14 cellular contexts compared by ENCODE assay signal in the genomic region with DNA sequence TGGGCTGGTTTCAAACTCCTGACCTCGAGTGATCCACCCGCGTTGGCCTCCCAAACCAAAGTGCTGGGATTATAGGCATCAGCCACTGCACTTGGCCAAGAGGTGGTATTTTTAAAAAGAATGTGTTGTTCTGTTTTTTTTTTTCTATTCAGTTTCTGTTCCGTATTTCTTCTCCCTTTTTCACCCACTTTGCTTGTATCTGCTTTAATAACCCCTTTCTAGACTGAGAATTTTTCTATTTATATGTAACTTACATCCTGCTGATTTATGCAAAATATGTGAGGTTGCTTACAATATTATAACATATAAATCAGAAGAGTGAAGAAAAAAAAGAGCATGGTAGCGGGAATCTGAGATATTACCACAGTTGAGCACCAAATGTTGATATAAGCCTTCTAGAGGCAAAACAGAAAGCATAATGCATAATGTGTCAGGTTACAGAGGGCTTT. TPM values are rescaled to one million over a fixed set of nuclear protein-coding genes. Genes with fewer than 3 reads are reported as not detected.
DNase-seq lines count a peak whose midpoint lies in the region; ATAC-seq, FAIRE-seq and TF ChIP-seq lines count a peak whose summit lies in the region.
"Had no signal": no experiment of that assay in that cellular context is flagged by ENCODE, and none has a peak within 500 bp of the region (broad histone marks: within the 10 kb centered on the region; RNA-seq: fewer than 3 reads in every experiment).

No MANE protein-coding gene starts in this region.

- SMC1A ChIA-PET in GM12878 (lab: Charles Lee; ENCODE audit: uncharacterized antibody, unreplicated experiment) = interaction anchor here (5.2 to 14.0 kb wide), 2 partner anchors 14 to 541 kb away, joined by 84 to 327 read pairs; partner anchors contain the start of gene LYPD6B

- H3K9ac ChIP-seq in GM12878 (ENCODE audit: control insufficient read depth, insufficient read depth, low read length) = peak overlapping the region; percentile 74

- no peaks in the 10 kb centered on the region for H3K9me3 Mint-ChIP-seq in activated CD4-positive, alpha-beta T cell treated with anti-CD3 and anti-CD28 coated beads, Interleukin-2, amount 10 ng/mL, durations not matched to agents 24 days and 14 days

- BruUV-seq in GM12878 (replicated peaks; lab: Mats Ljungman, UMichigan) = no TSS peak

- peak; percentile 71 for ATAC-seq in GM18867 (IDR thresholded peaks at IDR 0.05; ENCODE audit: unreplicated experiment)
- peak; percentile 79 for ATAC-seq in GM21723 (IDR thresholded peaks at IDR 0.05; ENCODE audit: unreplicated experiment)
- ATAC-seq in HG03280 (IDR thresholded peaks at IDR 0.05; ENCODE audit: unreplicated experiment) = peak; percentile 53
- ATAC-seq in GM12878 = peak; percentile 69
- ATAC-seq: HCT116 had no signal

- no peak overlapping the region; the same call in 1 of the 2 replicates for H2AFZ ChIP-seq in GM12878 (ENCODE audit: control insufficient read depth, low read depth, low read length)
- H2AFZ ChIP-seq in osteoblast (ENCODE audit: low read length) = no peak overlapping the region

- H3K79me2 ChIP-seq in GM12878 (ENCODE audit: control insufficient read depth, insufficient read depth, low read length) = no peaks in the 10 kb centered on the region
- H3K79me2 ChIP-seq in osteoblast (ENCODE audit: insufficient read depth, low read length) = no peaks in the 10 kb centered on the region

- TF ChIP-seq POLR2A in GM12878 (IDR thresholded peaks at IDR 0.05; ENCODE audit: low read depth, low read length) = no peak

- no peaks in the 10 kb centered on the region for H3K36me3 ChIP-seq in GM12878 (ENCODE audit: control insufficient read depth in 2 of 2, insufficient read depth in 2 of 2, low read length in 1 of 2)
- H3K36me3 ChIP-seq in osteoblast (ENCODE audit: insufficient read depth, low read length) = no peaks in the 10 kb centered on the region
- H3K36me3 ChIP-seq: SJSA1 had no signal

- no peak for FAIRE-seq in GM12878 (lab: Jason Lieb, UNC)
- FAIRE-seq: frontal cortex had no signal

- TF ChIP-seq CTCF in GM12878 (IDR thresholded peaks at IDR 0.05 in 2 of 3, conservative IDR thresholded peaks at IDR 0.05 in 1 of 3; ENCODE audit: control insufficient read depth in 2 of 3, extremely low read depth in 1 of 3, insufficient read depth in 1 of 3, low read depth in 3 of 3, low read length in 3 of 3) (no peak), osteoblast (IDR thresholded peaks at IDR 0.05; ENCODE audit: extremely low read depth, low read depth, low read length) (no peak)

- 0% methylated on average over 5 of the region's 5 CpGs for WGBS in GM12878 (ENCODE audit: insufficient coverage, insufficient replicate concordance, low lambda C conversion rate, missing lambda C conversion rate)

- intact Hi-C loops in GM12878 (cut with micrococcal nuclease; ENCODE audit: unreplicated experiment) = loop anchor here (2.0 kb wide), 2 partner anchors 18 to 140 kb away; partner anchors contain the start of gene LYPD6B
- intact Hi-C loops in activated CD4-positive, alpha-beta T cell treated with anti-CD3 and anti-CD28 coated beads, Interleukin-2, amount 10 ng/mL, durations not matched to agents 24 days and 14 days (cut with micrococcal nuclease) = no loop called here

- peaks cover 6% of the 10 kb centered on the region for H3K4me1 Mint-ChIP-seq in activated CD4-positive, alpha-beta T cell treated with anti-CD3 and anti-CD28 coated beads, Interleukin-2, amount 10 ng/mL, durations not matched to agents 24 days and 14 days

- H3K9me3 ChIP-seq in GM12878 (replicated peaks; ENCODE audit: control insufficient read depth, insufficient read depth, low read length) (no peaks in the 10 kb centered on the region), osteoblast (ENCODE audit: low read depth, low read length) (no peaks in the 10 kb centered on the region)
- H3K9me3 ChIP-seq: SJSA1 had no signal

- H3K4me3 ChIP-seq in GM12878 (peak overlapping the region; percentile 4; the same call in 1 of the 2 replicates), osteoblast (ENCODE audit: insufficient read depth, low read length) (no peak overlapping the region)
- H3K4me3 ChIP-seq: SJSA1 had no signal

- peaks cover 51% of the 10 kb centered on the region for H3K4me1 ChIP-seq in GM12878 (ENCODE audit: control insufficient read depth, insufficient read depth, low read length)
- no peaks in the 10 kb centered on the region for H3K4me1 ChIP-seq in osteoblast (ENCODE audit: insufficient read depth, low read length)

- TF ChIP-seq RAD21 in GM12878 (IDR thresholded peaks at IDR 0.05; ENCODE audit: insufficient read depth, low read depth, low read length) = no peak

- in situ Hi-C loops in GM12878 (cut with MboI) = no loop called here

- POLR2A ChIA-PET in GM12878 (lab: Charles Lee) = interaction anchor here (0.9 to 1.0 kb wide), 2 partner anchors 8 to 12 kb away, joined by 3 to 5 read pairs; no protein-coding TSS in a partner anchor

- CTCF ChIA-PET in GM12878 (lab: Yijun Ruan, JAX) = interaction anchor here (9.0 to 18.7 kb wide), 2 partner anchors 13 to 541 kb away, joined by 166 to 508 read pairs; partner anchors contain the start of gene LYPD6B

- H3K27me3 ChIP-seq in GM12878 (replicated peaks in 1 of 2; ENCODE audit: control insufficient read depth in 2 of 2, insufficient read depth in 2 of 2, low read length in 1 of 2) (no peaks in the 10 kb centered on the region), osteoblast (ENCODE audit: insufficient read depth, low read length) (no peaks in the 10 kb centered on the region)
- H3K27me3 ChIP-seq: SJSA1 had no signal

- peak; percentile 73 to 75 for TF ChIP-seq EP300 in GM12878 (IDR thresholded peaks at IDR 0.05; ENCODE audit: borderline replicate concordance in 1 of 2, control insufficient read depth in 1 of 2, low read depth in 2 of 2, low read length in 2 of 2)

- H3K4me3 Mint-ChIP-seq in activated CD4-positive, alpha-beta T cell treated with anti-CD3 and anti-CD28 coated beads, Interleukin-2, amount 10 ng/mL, durations not matched to agents 24 days and 14 days = no peak overlapping the region

- H3K36me3 Mint-ChIP-seq in activated CD4-positive, alpha-beta T cell treated with anti-CD3 and anti-CD28 coated beads, Interleukin-2, amount 10 ng/mL, durations not matched to agents 24 days and 14 days (ENCODE audit: low read depth) = no peaks in the 10 kb centered on the region

- H3K4me2 ChIP-seq in GM12878 (ENCODE audit: control insufficient read depth, insufficient read depth) (peak overlapping the region; percentile 95), osteoblast (ENCODE audit: insufficient read depth, low read length) (no peak overlapping the region)

- H4K20me1 ChIP-seq in GM12878 (ENCODE audit: control insufficient read depth, insufficient read depth) = no peaks in the 10 kb centered on the region
- H4K20me1 ChIP-seq in osteoblast (ENCODE audit: insufficient read depth, low read length) = no peaks in the 10 kb centered on the region

- H3K27ac Mint-ChIP-seq in activated CD4-positive, alpha-beta T cell treated with anti-CD3 and anti-CD28 coated beads, Interleukin-2, amount 10 ng/mL, durations not matched to agents 24 days and 14 days = no peak overlapping the region

- RAD21 ChIA-PET in GM12878 (lab: Charles Lee; ENCODE audit: unreplicated experiment) = interaction anchor here (0.7 to 7.4 kb wide), 7 partner anchors 9 to 565 kb away, joined by 3 to 107 read pairs (median 3); partner anchors contain the start of gene LYPD6B

- peak; percentile 75 for DNase-seq in GM12878 (ENCODE audit: low read depth, low spot score)
- DNase-seq in stimulated activated CD4-positive, alpha-beta T cell treated with anti-CD3 and anti-CD28 coated beads, Interleukin-4, amount 100 ng/mL, for 1 hour = no peak
- DNase-seq in activated CD4-positive, alpha-beta T cell treated with anti-CD3 and anti-CD28 coated beads, Interleukin-2, amount 10 ng/mL, durations not matched to agents 24 days and 14 days = no peak
- DNase-seq in osteoblast (ENCODE audit: insufficient read length, low spot score, missing footprints) = no peak
- no peak for DNase-seq in DMS114 treated with DMSO at 0.1 percent for 48 hours (lab: John Stamatoyannopoulos, UW; ENCODE audit: unreplicated experiment)
- DNase-seq: mesendoderm, NCI-H1417 had no signal

- H3K27ac ChIP-seq in GM12878 (ENCODE audit: control insufficient read depth, insufficient read depth) = peak overlapping the region; percentile 99
- H3K27ac ChIP-seq in osteoblast (ENCODE audit: low read depth, low read length) = no peak overlapping the region
- H3K27ac ChIP-seq: SJSA1 had no signal

- peaks cover under 1% of the 10 kb centered on the region for H3K27me3 Mint-ChIP-seq in activated CD4-positive, alpha-beta T cell treated with anti-CD3 and anti-CD28 coated beads, Interleukin-2, amount 10 ng/mL, durations not matched to agents 24 days and 14 days

TF ChIP-seq in GM12878, 131 proteins besides CTCF, POLR2A, EP300 and RAD21 (continues in another document):
- no peak; the same call in 1 of the 2 replicates for TF ChIP-seq DPF2 (IDR thresholded peaks at IDR 0.05)
- no peak for TF ChIP-seq PAX8 (IDR thresholded peaks at IDR 0.05)
- peak; percentile 77 for TF ChIP-seq ATF7 (IDR thresholded peaks at IDR 0.05; ENCODE audit: low read depth)

RNA-seq across cellular contexts. Expression of gene LYPD6B, which starts 17.2 kb away (rescaled TPM):
- 4.2 and 4.3 TPM in 2 replicates for total RNA-seq in GM12878 (2013; cell fraction: nucleolus; rRNA removed)
- total RNA-seq in GM12878 (2014; rRNA removed) (2.8 and 4.8 TPM in 2 replicates), GM12878 (2014; rRNA removed; fragmentation: Illumina TruSeq; extraction: Trizol) (4.5 and 4.6 TPM in 2 replicates), GM12878 (2021) (1.9 and 3.3 TPM in 2 replicates), osteoblast (2.5 and 2.9 TPM in 2 replicates)
- polyA plus RNA-seq in GM12878 (2011; ENCODE audit: low read depth) = 6.9 TPM
- polyA plus RNA-seq in GM12878 (2011; rRNA removed) (1.0 TPM in 2 replicates), GM12878 (2014; fragmentation: Illumina TruSeq; extraction: Trizol) (5.9 and 6.6 TPM in 2 replicates), GM12878 (2014; fragmentation: Nextera tagmentation; extraction: Ambion mirVana) (1 to 10 TPM; 3.4 to 5.2 TPM), GM12878 (2014; rRNA removed) (2.7 and 3.6 TPM in 2 replicates), GM12878 (2016; fragmentation: Nextera tagmentation; extraction: Ambion mirVana) (1 to 10 TPM; 5.8 to 5.9 TPM)
- polyA plus RNA-seq in GM12878 (2011; cell fraction: cytosol; rRNA removed) = 0.85 and 1.2 TPM in 2 replicates
- polyA plus RNA-seq in GM12878 (2011; cell fraction: nucleus; rRNA removed) = 1.9 and 2.8 TPM in 2 replicates
- 5.0 and 11.3 TPM in 2 replicates for polyA plus RNA-seq in GM12878 (2012)
- polyA minus RNA-seq in GM12878 (2011; rRNA and poly(A)+ RNA removed) = 0.36 and 1.2 TPM in 2 replicates
- polyA minus RNA-seq in GM12878 (2011; cell fraction: cytosol; rRNA and poly(A)+ RNA removed) = not detected in 2 replicates
- polyA minus RNA-seq in GM12878 (2011; cell fraction: nucleus; rRNA and poly(A)+ RNA removed) = 0.60 TPM in 1 of 2 replicates, not detected in the other
- total RNA-seq in activated CD4-positive, alpha-beta T cell treated with anti-CD3 and anti-CD28 coated beads, Interleukin-2, amount 10 ng/mL, durations not matched to agents 24 days and 14 days = not detected in 2 replicates
- total RNA-seq: cardiac septum had no signal
